In genomic region chr7:100873599-100874299, GRCh38 we compare ENCODE assay signal across 8 cellular contexts.
DNase-seq lines count a peak whose midpoint lies in the region; ATAC-seq and TF ChIP-seq lines count a peak whose summit lies in the region.

No MANE protein-coding gene starts in this region.

- H3K27me3 Mint-ChIP-seq in nephron progenitor cell (ENCODE audit: low read depth, poor library complexity): peaks cover 3% of the 10 kb centered on the region

- no peak for ATAC-seq in GM18498 (IDR thresholded peaks at IDR 0.05; ENCODE audit: unreplicated experiment)

- H3K4me3 ChIP-seq in AG10803 (ENCODE audit: low read length): peak overlapping the region; percentile 94

- H3K36me3 Mint-ChIP-seq in nephron progenitor cell (ENCODE audit: low read depth): peaks cover 67% of the 10 kb centered on the region

- no peak for TF ChIP-seq CTCF in AG10803 (conservative IDR thresholded peaks at IDR 0.05; ENCODE audit: low read length)
- TF ChIP-seq CTCF in nephron progenitor cell (IDR thresholded peaks at IDR 0.05): no peak

- H3K36me3 ChIP-seq in KOPT-K1 (ENCODE audit: insufficient read depth, low read length): peaks cover 28% of the 10 kb centered on the region

- peak overlapping the region; percentile 98 for H3K27ac ChIP-seq in KOPT-K1 (ENCODE audit: low read depth, low read length, poor library complexity, severe bottlenecking)
- H3K27ac ChIP-seq in cingulate gyrus (ENCODE audit: low read depth, low read length): peak overlapping the region; percentile 98

- no peaks in the 10 kb centered on the region for H3K9me3 Mint-ChIP-seq in nephron progenitor cell

- no peaks in the 10 kb centered on the region for H3K9me3 ChIP-seq in KOPT-K1 (ENCODE audit: insufficient read depth, low read length, poor library complexity, severe bottlenecking)

- DNase-seq in AG10803 (ENCODE audit: low read depth) (no peak), nephron progenitor cell (no peak), DMS153 (lab: John Stamatoyannopoulos, UW) (no peak), NCI-H1436 (lab: John Stamatoyannopoulos, UW) (no peak)
- DNase-seq in activated effector memory CD4-positive, alpha-beta T cell treated with anti-CD3 and anti-CD28 coated beads, Interleukin-2, amount 50 U/mL, for 16 hours: no peak

- peaks cover 45% of the 10 kb centered on the region for H3K4me1 Mint-ChIP-seq in nephron progenitor cell

- peak overlapping the region; percentile 100 for H3K27ac Mint-ChIP-seq in nephron progenitor cell

- H3K4me3 Mint-ChIP-seq in nephron progenitor cell: peak overlapping the region; percentile 99
